In the genomic region with DNA sequence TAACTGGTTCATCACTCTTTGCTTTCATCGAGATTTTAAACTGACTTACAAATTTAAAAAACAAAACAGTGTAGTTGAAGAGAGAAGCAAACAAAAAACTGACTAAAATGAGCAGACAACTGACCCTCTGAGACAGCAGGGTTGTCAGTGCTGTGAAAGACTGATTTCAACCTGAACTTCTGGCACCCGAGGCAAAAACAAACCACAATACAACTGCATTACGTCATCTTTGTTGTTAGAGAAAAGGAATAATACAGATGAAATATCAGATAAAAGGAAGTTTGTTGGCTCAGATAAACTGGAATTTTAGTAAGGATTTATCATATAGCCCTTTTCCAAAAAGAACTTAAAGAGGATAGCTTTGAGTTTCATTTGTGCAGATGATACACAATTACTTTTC, we compare ENCODE assay signal across 18 cellular contexts. TPM values are rescaled to one million over a fixed set of nuclear protein-coding genes. Genes with fewer than 3 reads are reported as not detected.
DNase-seq lines count a peak whose midpoint lies in the region; ATAC-seq, FAIRE-seq and TF ChIP-seq lines count a peak whose summit lies in the region.
"Had no signal": no experiment of that assay in that cellular context is flagged by ENCODE, and none has a peak within 500 bp of the region (broad histone marks: within the 10 kb centered on the region; RNA-seq: fewer than 3 reads in every experiment).

No MANE protein-coding gene starts in this region.

- H3K4me2 ChIP-seq in HepG2 (ENCODE audit: low read depth, low read length) = no peak overlapping the region
- H3K4me2 ChIP-seq in endothelial cell of umbilical vein (ENCODE audit: insufficient read depth, low read length) = no peak overlapping the region
- H3K4me2 ChIP-seq: GM23338 had no signal

- H3K9ac ChIP-seq in HepG2 (ENCODE audit: insufficient read depth, low read depth, low read length) = no peak overlapping the region
- no peak overlapping the region for H3K9ac ChIP-seq in endothelial cell of umbilical vein (replicated peaks; ENCODE audit: extremely low read depth, insufficient read depth, low read length)

- FAIRE-seq in HepG2 (lab: Jason Lieb, UNC) (no peak), endothelial cell of umbilical vein (lab: Jason Lieb, UNC) (no peak), GM12892 (lab: Jason Lieb, UNC) (no peak)

- intact Hi-C loops in HepG2 (cut with micrococcal nuclease; ENCODE audit: unreplicated experiment) (no loop called here), right lobe of liver (cut with DNase I) (no loop called here), endothelial cell of umbilical vein (cut with micrococcal nuclease) (no loop called here), left ventricle myocardium inferior (cut with micrococcal nuclease) (no loop called here)

- H3K27ac ChIP-seq in HepG2 (ENCODE audit: extremely low read length, insufficient read depth, low read length) (no peak overlapping the region), right lobe of liver (no peak overlapping the region), endothelial cell of umbilical vein (ENCODE audit: insufficient read depth, low read depth, low read length) (no peak overlapping the region), left ventricle myocardium inferior (replicated peaks) (no peak overlapping the region)

- BruUV-seq in HepG2 (replicated peaks; lab: Mats Ljungman, UMichigan) (no TSS peak), endothelial cell of umbilical vein (replicated peaks; lab: Mats Ljungman, UMichigan) (no TSS peak)

- no peak for TF ChIP-seq EP300 in HepG2 (IDR thresholded peaks at IDR 0.05; ENCODE audit: low read depth in 2 of 2, low read length in 2 of 2)
- no peak for TF ChIP-seq EP300 in HepG2 (CRISPR knock-in tag; IDR thresholded peaks at IDR 0.05; ENCODE audit: borderline replicate concordance)

- H3K9me3 ChIP-seq in HepG2 (ENCODE audit: low read length) (no peaks in the 10 kb centered on the region), right lobe of liver (no peaks in the 10 kb centered on the region), endothelial cell of umbilical vein (replicated peaks; ENCODE audit: control insufficient read depth, insufficient read depth, low read length) (no peaks in the 10 kb centered on the region), left ventricle myocardium inferior (replicated peaks) (no peaks in the 10 kb centered on the region)
- H3K9me3 ChIP-seq: mucosa of descending colon had no signal

- CTCF ChIA-PET in HepG2 (lab: Yijun Ruan, JAX; ENCODE audit: low intra/inter-chr PET ratio, low total read pairs) = no interaction called here
- CTCF ChIA-PET in endothelial cell of umbilical vein (lab: Charles Lee) = interaction anchor here (1.1 kb wide), 1 partner anchor 10 kb away, joined by 3 read pairs; no protein-coding TSS in a partner anchor

- ATAC-seq in HepG2 (no peak), right lobe of liver (no peak)
- ATAC-seq in activated naive CD4-positive, alpha-beta T cell treated with anti-CD3 and anti-CD28 coated beads, Interleukin-2, amount 50 U/mL, for 72 hours = no peak
- ATAC-seq: mucosa of descending colon; stimulated activated effector memory CD8-positive, alpha-beta T cell treated with anti-CD3 and anti-CD28 coated beads, Interleukin-12 subunit alpha, Interleukin-12 subunit beta, amount 100 ng/mL, for 72 hours had no signal

- no peaks in the 10 kb centered on the region for H3K9me1 ChIP-seq in endothelial cell of umbilical vein (replicated peaks; ENCODE audit: control insufficient read depth, extremely low read depth, insufficient read depth, low read length)

- TF ChIP-seq POLR2A in HepG2 (IDR thresholded peaks at IDR 0.05; ENCODE audit: insufficient read depth in 1 of 2, low read depth in 2 of 2, low read length in 2 of 2) (no peak), right lobe of liver (IDR thresholded peaks at IDR 0.05) (no peak), endothelial cell of umbilical vein (IDR thresholded peaks at IDR 0.05; ENCODE audit: low read depth, low read length) (no peak), GM12892 (IDR thresholded peaks at IDR 0.05; ENCODE audit: low read depth, low read length) (no peak)

- TF ChIP-seq CTCF in HepG2 (CRISPR knock-in tag; IDR thresholded peaks at IDR 0.05) (no peak), right lobe of liver (IDR thresholded peaks at IDR 0.05) (no peak), endothelial cell of umbilical vein (IDR thresholded peaks at IDR 0.05; ENCODE audit: extremely low read depth in 1 of 2, insufficient read depth in 1 of 2, low read depth in 1 of 2, low read length in 2 of 2) (no peak), left ventricle myocardium inferior (IDR thresholded peaks at IDR 0.05; ENCODE audit: borderline replicate concordance) (no peak)

- H2AFZ ChIP-seq in HepG2 (ENCODE audit: low read length) (no peak overlapping the region), endothelial cell of umbilical vein (ENCODE audit: low read depth, low read length) (no peak overlapping the region)
- H2AFZ ChIP-seq: GM23338 had no signal

- POLR2A ChIA-PET in HepG2 (lab: Yijun Ruan, JAX) = no interaction called here
- POLR2A ChIA-PET in endothelial cell of umbilical vein (lab: Charles Lee) = no interaction called here

- H3K27ac Mint-ChIP-seq in activated naive CD4-positive, alpha-beta T cell treated with anti-CD3 and anti-CD28 coated beads, Interleukin-2, amount 50 U/mL, for 72 hours = no peak overlapping the region
- H3K27ac Mint-ChIP-seq: GM23338; stimulated activated effector memory CD8-positive, alpha-beta T cell treated with anti-CD3 and anti-CD28 coated beads, Interleukin-12 subunit alpha, Interleukin-12 subunit beta, amount 100 ng/mL, for 72 hours had no signal

- no peaks in the 10 kb centered on the region for H3K9me3 Mint-ChIP-seq in activated naive CD4-positive, alpha-beta T cell treated with anti-CD3 and anti-CD28 coated beads, Interleukin-2, amount 50 U/mL, for 72 hours
- H3K9me3 Mint-ChIP-seq: stimulated activated effector memory CD8-positive, alpha-beta T cell treated with anti-CD3 and anti-CD28 coated beads, Interleukin-12 subunit alpha, Interleukin-12 subunit beta, amount 100 ng/mL, for 72 hours had no signal

- H3K4me1 ChIP-seq in HepG2 (ENCODE audit: insufficient read depth, low read length) (no peaks in the 10 kb centered on the region), right lobe of liver (no peaks in the 10 kb centered on the region), endothelial cell of umbilical vein (ENCODE audit: control insufficient read depth, extremely low read depth, insufficient read depth, low read length) (no peaks in the 10 kb centered on the region), left ventricle myocardium inferior (no peaks in the 10 kb centered on the region)

- dilution Hi-C loops in endothelial cell of umbilical vein (cut with MboI; ENCODE audit: extremely low pct_ligation_motif_present, low sequenced_read_pairs) = no loop called here

- TF ChIP-seq RAD21 in HepG2 (CRISPR knock-in tag; IDR thresholded peaks at IDR 0.05) = no peak

- no peak overlapping the region for H3K4me3 ChIP-seq in HepG2 (replicated peaks in 1 of 3; ENCODE audit: insufficient read depth in 1 of 3, low read depth in 2 of 3, low read length in 3 of 3)
- no peak overlapping the region for H3K4me3 ChIP-seq in right lobe of liver
- no peak overlapping the region for H3K4me3 ChIP-seq in endothelial cell of umbilical vein (replicated peaks in 1 of 3; ENCODE audit: insufficient read depth in 1 of 3, low read depth in 1 of 3, low read length in 3 of 3)
- H3K4me3 ChIP-seq in left ventricle myocardium inferior = no peak overlapping the region
- H3K4me3 ChIP-seq: GM23338, mucosa of descending colon had no signal

- no peaks in the 10 kb centered on the region for H4K20me1 ChIP-seq in HepG2 (ENCODE audit: insufficient read depth, low read length)
- H4K20me1 ChIP-seq in endothelial cell of umbilical vein (replicated peaks; ENCODE audit: control insufficient read depth, extremely low read depth, insufficient read depth, low read length) = no peaks in the 10 kb centered on the region

- H3K27me3 ChIP-seq in HepG2 (ENCODE audit: control insufficient read depth in 1 of 2, insufficient read depth in 2 of 2, low read length in 2 of 2) (peaks cover 0 to 35% of the 10 kb centered on the region in 2 experiments; a peak in 4 of 5 replicates), right lobe of liver (no peaks in the 10 kb centered on the region), endothelial cell of umbilical vein (ENCODE audit: control insufficient read depth in 2 of 2, insufficient read depth in 2 of 2, low read length in 2 of 2) (peaks cover 8 to 19% of the 10 kb centered on the region in 2 experiments), left ventricle myocardium inferior (ENCODE audit: low read depth) (peaks cover 6% of the 10 kb centered on the region)

- DNase-seq in HepG2 (ENCODE audit: low spot score) = no peak
- no peak for DNase-seq in right lobe of liver
- DNase-seq in RPMI7951 (ENCODE audit: low read depth) = peak; percentile 57
- peak; percentile 22 for DNase-seq in endothelial cell of umbilical vein (ENCODE audit: low read depth, low spot score)
- DNase-seq in left ventricle myocardium inferior = no peak
- DNase-seq in GM12892 (ENCODE audit: insufficient read length) = no peak
- no peak for DNase-seq in activated CD8-positive, alpha-beta memory T cell treated with anti-CD3 and anti-CD28 coated beads, Interleukin-2, amount 50 U/mL, for 4 hours
- no peak for DNase-seq in activated naive CD4-positive, alpha-beta T cell treated with anti-CD3 and anti-CD28 coated beads, Interleukin-2, amount 50 U/mL, for 72 hours (ENCODE audit: low spot score in 2 of 2)
- DNase-seq: activated CD4-positive, alpha-beta T cell treated with anti-CD3 and anti-CD28 coated beads for 48 hours; activated CD8-positive, alpha-beta memory T cell treated with anti-CD3 and anti-CD28 coated beads, Interleukin-2, amount 50 U/mL, for 48 hours; activated gamma-delta T cell treated with Interleukin-2 at 50 U/mL for 16 hours; DMS53; erythroblast; mucosa of descending colon; NCI-H1105 treated with DMSO at 0.1 percent for 48 hours; stimulated activated CD4-positive, alpha-beta T cell treated with anti-CD3 and anti-CD28 coated beads, Interleukin-15, amount 100 ng/mL, for 24 hours had no signal

- in situ Hi-C loops in HepG2 (cut with HindIII; ENCODE audit: extremely low pct_ligation_motif_present, low pct_unique_long_range_greater_than_20kb) = no loop called here

- 3% methylated on average over 3 of the region's 3 CpGs for WGBS in HepG2 (ENCODE audit: low lambda C conversion rate)
- WGBS in right lobe of liver (ENCODE audit: insufficient coverage, low coverage, low lambda C conversion rate, missing lambda C conversion rate) = 58% methylated on average over 3 of the region's 3 CpGs

- H3K79me2 ChIP-seq in HepG2 (ENCODE audit: insufficient read depth, low read length) (no peaks in the 10 kb centered on the region), endothelial cell of umbilical vein (ENCODE audit: control insufficient read depth, insufficient read depth, low read length) (no peaks in the 10 kb centered on the region)

- H3K36me3 ChIP-seq in HepG2 (replicated peaks in 1 of 2; ENCODE audit: control insufficient read depth in 1 of 2, insufficient read depth in 2 of 2, low read length in 2 of 2) = no peaks in the 10 kb centered on the region
- H3K36me3 ChIP-seq in right lobe of liver = peaks cover 0 to 23% (median 0%) of the 10 kb centered on the region in 4 donors
- H3K36me3 ChIP-seq in endothelial cell of umbilical vein (ENCODE audit: control insufficient read depth in 2 of 2, extremely low read depth in 1 of 2, insufficient read depth in 2 of 2, low read length in 2 of 2) = no peaks in the 10 kb centered on the region
- H3K36me3 ChIP-seq in left ventricle myocardium inferior = no peaks in the 10 kb centered on the region

- peaks cover under 1 to 6% of the 10 kb centered on the region in 2 donors for H3K36me3 Mint-ChIP-seq in activated naive CD4-positive, alpha-beta T cell treated with anti-CD3 and anti-CD28 coated beads, Interleukin-2, amount 50 U/mL, for 72 hours

RNA-seq across cellular contexts. Expression of a gene that starts 51.1 kb away (rescaled TPM):
- total RNA-seq in HepG2 (2016; rRNA removed; fragmentation: Illumina TruSeq; extraction: Trizol) = 0.02 TPM in 1 of 2 replicates, not detected in the other
- not detected in 2 replicates for total RNA-seq in HepG2 (2016; cell fraction: cytosol; rRNA removed; fragmentation: Illumina TruSeq; extraction: Trizol; ENCODE audit: low read depth)
- 0.04 TPM in 1 of 2 replicates, not detected in the other for total RNA-seq in HepG2 (2016; cell fraction: insoluble cytoplasmic fraction; rRNA removed; fragmentation: Illumina TruSeq; extraction: Trizol)
- total RNA-seq in HepG2 (2016; cell fraction: membrane; rRNA removed; fragmentation: Illumina TruSeq; extraction: Trizol) = not detected in 2 replicates
- total RNA-seq in HepG2 (2016; cell fraction: nucleus; rRNA removed; fragmentation: Illumina TruSeq; extraction: Trizol) = not detected in 2 replicates
- not detected in 2 replicates for polyA plus RNA-seq in HepG2 (2011; rRNA removed)
- polyA plus RNA-seq in HepG2 (2011; cell fraction: cytosol; rRNA removed) = 0.03 TPM in 1 of 2 replicates, not detected in the other
- 0.33 and 0.39 TPM in 2 replicates for polyA plus RNA-seq in HepG2 (2011; cell fraction: nucleus; rRNA removed)
- polyA plus RNA-seq in HepG2 (2012) = not detected in 2 replicates
- polyA plus RNA-seq in HepG2 (2016; cell fraction: cytosol; fragmentation: Illumina TruSeq; extraction: Trizol; ENCODE audit: low read depth) = not detected in 2 replicates
- polyA plus RNA-seq in HepG2 (2016; cell fraction: insoluble cytoplasmic fraction; fragmentation: Illumina TruSeq; extraction: Trizol; ENCODE audit: low read depth) = not detected in 2 replicates
- not detected in 2 replicates for polyA plus RNA-seq in HepG2 (2016; cell fraction: membrane; fragmentation: Illumina TruSeq; extraction: Trizol; ENCODE audit: low read depth)
- not detected in 2 replicates for polyA plus RNA-seq in HepG2 (2016; cell fraction: nucleus; fragmentation: Illumina TruSeq; extraction: Trizol; ENCODE audit: insufficient read depth, low read depth)
- 0.02 TPM in 1 of 2 replicates, not detected in the other for polyA minus RNA-seq in HepG2 (2011; rRNA and poly(A)+ RNA removed; ENCODE audit: low replicate concordance)
- polyA minus RNA-seq in HepG2 (2011; cell fraction: cytosol; rRNA and poly(A)+ RNA removed) = not detected in 2 replicates
- not detected in 2 replicates for polyA minus RNA-seq in HepG2 (2011; cell fraction: nucleus; rRNA and poly(A)+ RNA removed)
- total RNA-seq in right lobe of liver = 1 to 10 TPM in 4 of 6 experiments, under 1 TPM in 2; 0.37 to 1.5 (median 1.3) TPM
- 0.10 TPM in 1 of 2 replicates, not detected in the other for total RNA-seq in RPMI7951 (2014; rRNA removed; shearing (Covaris generic))
- 0.99 and 1.4 TPM in 2 replicates for total RNA-seq in endothelial cell of umbilical vein
- 0.59 and 0.81 TPM in 2 replicates for polyA plus RNA-seq in endothelial cell of umbilical vein
- 0.24 and 0.26 TPM in 2 replicates for polyA plus RNA-seq in endothelial cell of umbilical vein (2011; cell fraction: cytosol; rRNA removed)
- polyA plus RNA-seq in endothelial cell of umbilical vein (2011; cell fraction: nucleus; rRNA removed) = 4.4 and 5.5 TPM in 2 replicates
- polyA plus RNA-seq in endothelial cell of umbilical vein (2012) = 1.1 and 1.6 TPM in 2 replicates
- 0.75 and 0.83 TPM in 2 replicates for polyA minus RNA-seq in endothelial cell of umbilical vein
- not detected for polyA minus RNA-seq in endothelial cell of umbilical vein (2011; cell fraction: cytosol; rRNA and poly(A)+ RNA removed)
- polyA minus RNA-seq in endothelial cell of umbilical vein (2011; cell fraction: nucleus; rRNA and poly(A)+ RNA removed) = 1.4 and 2.2 TPM in 2 replicates
- 0.80 TPM for total RNA-seq in left ventricle myocardium inferior
- polyA plus RNA-seq in GM12892 (2012; ENCODE audit: missing spikeins) = 36.6 TPM
- total RNA-seq in activated naive CD4-positive, alpha-beta T cell treated with anti-CD3 and anti-CD28 coated beads, Interleukin-2, amount 50 U/mL, for 72 hours = 10 to 100 TPM; 13.8 to 23.5 TPM

RNA-seq across cellular contexts. Expression of a gene that starts 52.1 kb away (rescaled TPM):
- total RNA-seq in HepG2 (2016; rRNA removed; fragmentation: Illumina TruSeq; extraction: Trizol) = 19.1 and 29.0 TPM in 2 replicates
- total RNA-seq in HepG2 (2016; cell fraction: cytosol; rRNA removed; fragmentation: Illumina TruSeq; extraction: Trizol; ENCODE audit: low read depth) = 1.6 and 2.3 TPM in 2 replicates
- 18.9 and 31.1 TPM in 2 replicates for total RNA-seq in HepG2 (2016; cell fraction: insoluble cytoplasmic fraction; rRNA removed; fragmentation: Illumina TruSeq; extraction: Trizol)
- 3.5 and 4.4 TPM in 2 replicates for total RNA-seq in HepG2 (2016; cell fraction: membrane; rRNA removed; fragmentation: Illumina TruSeq; extraction: Trizol)
- 20.2 and 22.3 TPM in 2 replicates for total RNA-seq in HepG2 (2016; cell fraction: nucleus; rRNA removed; fragmentation: Illumina TruSeq; extraction: Trizol)
- polyA plus RNA-seq in HepG2 (2011; rRNA removed) = 9.0 and 11.8 TPM in 2 replicates
- polyA plus RNA-seq in HepG2 (2011; cell fraction: cytosol; rRNA removed) = 4.3 and 7.9 TPM in 2 replicates
- polyA plus RNA-seq in HepG2 (2011; cell fraction: nucleus; rRNA removed) = 9.8 and 15.0 TPM in 2 replicates
- 4.6 and 5.2 TPM in 2 replicates for polyA plus RNA-seq in HepG2 (2012)
- 0.84 and 1.1 TPM in 2 replicates for polyA plus RNA-seq in HepG2 (2016; cell fraction: cytosol; fragmentation: Illumina TruSeq; extraction: Trizol; ENCODE audit: low read depth)
- 12.0 and 13.5 TPM in 2 replicates for polyA plus RNA-seq in HepG2 (2016; cell fraction: insoluble cytoplasmic fraction; fragmentation: Illumina TruSeq; extraction: Trizol; ENCODE audit: low read depth)
- 1.2 and 1.3 TPM in 2 replicates for polyA plus RNA-seq in HepG2 (2016; cell fraction: membrane; fragmentation: Illumina TruSeq; extraction: Trizol; ENCODE audit: low read depth)
- 18.1 and 19.5 TPM in 2 replicates for polyA plus RNA-seq in HepG2 (2016; cell fraction: nucleus; fragmentation: Illumina TruSeq; extraction: Trizol; ENCODE audit: insufficient read depth, low read depth)
- polyA minus RNA-seq in HepG2 (2011; rRNA and poly(A)+ RNA removed; ENCODE audit: low replicate concordance) = 11.0 and 43.0 TPM in 2 replicates
- 8.9 and 14.8 TPM in 2 replicates for polyA minus RNA-seq in HepG2 (2011; cell fraction: cytosol; rRNA and poly(A)+ RNA removed)
- 35.8 and 42.8 TPM in 2 replicates for polyA minus RNA-seq in HepG2 (2011; cell fraction: nucleus; rRNA and poly(A)+ RNA removed)
- 100 to 1,000 TPM in 1 of 6 experiments, 10 to 100 TPM in 5; 35.2 to 111 (median 37.3) TPM for total RNA-seq in right lobe of liver
- total RNA-seq in RPMI7951 (2014; rRNA removed; shearing (Covaris generic)) = 73.7 and 113 TPM in 2 replicates
- 32.4 and 41.5 TPM in 2 replicates for total RNA-seq in endothelial cell of umbilical vein
- polyA plus RNA-seq in endothelial cell of umbilical vein = 18.8 and 19.7 TPM in 2 replicates
- polyA plus RNA-seq in endothelial cell of umbilical vein (2011; cell fraction: cytosol; rRNA removed) = 14.8 and 15.9 TPM in 2 replicates
- polyA plus RNA-seq in endothelial cell of umbilical vein (2011; cell fraction: nucleus; rRNA removed) = 43.5 and 48.0 TPM in 2 replicates
- polyA plus RNA-seq in endothelial cell of umbilical vein (2012) = 16.7 and 22.1 TPM in 2 replicates
- polyA minus RNA-seq in endothelial cell of umbilical vein = 49.1 and 50.2 TPM in 2 replicates
- polyA minus RNA-seq in endothelial cell of umbilical vein (2011; cell fraction: cytosol; rRNA and poly(A)+ RNA removed) = 24.7 TPM
- polyA minus RNA-seq in endothelial cell of umbilical vein (2011; cell fraction: nucleus; rRNA and poly(A)+ RNA removed) = 43.5 and 49.2 TPM in 2 replicates
- 11.7 TPM for total RNA-seq in left ventricle myocardium inferior
- polyA plus RNA-seq in GM12892 (2012; ENCODE audit: missing spikeins) = 56.7 TPM
- total RNA-seq in activated naive CD4-positive, alpha-beta T cell treated with anti-CD3 and anti-CD28 coated beads, Interleukin-2, amount 50 U/mL, for 72 hours = 10 to 100 TPM; 56.0 to 69.3 TPM

Comparison
In these comparisons a context has a peak if more than half of its experiments do, and no peak if none do; other contexts are left out.
1. DNase-seq: peak in RPMI7951 (single experiment) and endothelial cell of umbilical vein (single experiment); none in HepG2 (single experiment), right lobe of liver (0 of 3), left ventricle myocardium inferior (single experiment), GM12892 (single experiment), activated CD8-positive, alpha-beta memory T cell treated with anti-CD3 and anti-CD28 coated beads, Interleukin-2, amount 50 U/mL, for 4 hours (single experiment) and activated naive CD4-positive, alpha-beta T cell treated with anti-CD3 and anti-CD28 coated beads, Interleukin-2, amount 50 U/mL, for 72 hours (0 of 2).